ENCODE assay signal across 12 cellular contexts in genomic region chr19:53096982-53097381, GRCh38. TPM values are rescaled to one million over a fixed set of nuclear protein-coding genes. Genes with fewer than 3 reads are reported as not detected.
DNase-seq lines count a peak whose midpoint lies in the region; ATAC-seq, FAIRE-seq and TF ChIP-seq lines count a peak whose summit lies in the region.
"Not testable (repeated sequence)": the region's sequence is repeated elsewhere in the genome, so short reads cannot be mapped to it uniquely, and the experiment has no call there.
"Had no signal": no experiment of that assay in that cellular context is flagged by ENCODE, and none has a peak within 500 bp of the region (broad histone marks: within the 10 kb centered on the region; RNA-seq: fewer than 3 reads in every experiment).

No MANE protein-coding gene starts in this region.

- TF ChIP-seq POLR2A in K562 (conservative IDR thresholded peaks at IDR 0.05), result not testable (repeated sequence)

- H3K27me3 Mint-ChIP-seq in activated CD8-positive, alpha-beta T cell treated with anti-CD3 and anti-CD28 coated beads for 36 hours; endodermal cell (ENCODE audit: insufficient read depth); nephron progenitor cell (ENCODE audit: low read depth, poor library complexity); stimulated activated naive B cell treated with anti-CD40 and anti-IgM and Interleukin-4, amounts not matched to agents 10 μg/mL and 1 μg/mL and 100 μg/mL, for 72 hours: not testable (repeated sequence)

- not testable (repeated sequence) for H4K20me1 ChIP-seq in K562 (replicated peaks; ENCODE audit: control insufficient read depth, insufficient read depth, low read length)

- not testable (repeated sequence) for BruUV-seq in K562 (replicated peaks; lab: Mats Ljungman, UMichigan)

- H3K4me1 ChIP-seq in K562 (replicated peaks in 1 of 2; ENCODE audit: control insufficient read depth in 2 of 2, insufficient read depth in 2 of 2, low read length in 2 of 2); endodermal cell (ENCODE audit: control insufficient read depth, insufficient read depth, low read length): not testable (repeated sequence)
- peaks cover 11% of the 10 kb centered on the region for H3K4me1 ChIP-seq in cardiac muscle cell (ENCODE audit: low read depth)

- peak; percentile 72 for FAIRE-seq in K562 (lab: Jason Lieb, UNC)

- ATAC-seq in activated CD8-positive, alpha-beta T cell treated with anti-CD3 and anti-CD28 coated beads for 36 hours; K562; stimulated activated naive B cell treated with anti-CD40 and anti-IgM and Interleukin-4, amounts not matched to agents 10 μg/mL and 1 μg/mL and 100 μg/mL, for 72 hours (replicated peaks): not testable (repeated sequence)
- ATAC-seq in left ventricle myocardium superior, result peak; percentile 79

- peaks cover 64% of the 10 kb centered on the region for H3K79me2 ChIP-seq in K562 (ENCODE audit: control insufficient read depth, insufficient read depth, low read length)

- H3K9me3 ChIP-seq in K562 (replicated peaks; ENCODE audit: control insufficient read depth, insufficient read depth, low read depth, low read length); endodermal cell (ENCODE audit: control insufficient read depth, low read length); cardiac muscle cell (ENCODE audit: low read depth): not testable (repeated sequence)

- not testable (repeated sequence) for H3K4me3 Mint-ChIP-seq in activated CD8-positive, alpha-beta T cell treated with anti-CD3 and anti-CD28 coated beads for 36 hours; nephron progenitor cell; stimulated activated naive B cell treated with anti-CD40 and anti-IgM and Interleukin-4, amounts not matched to agents 10 μg/mL and 1 μg/mL and 100 μg/mL, for 72 hours
- H3K4me3 Mint-ChIP-seq in endodermal cell, result peak overlapping the region; percentile 29

- in situ Hi-C loops in K562 (cut with MboI), result not testable (repeated sequence)

- WGBS in K562 (ENCODE audit: insufficient coverage, low coverage, missing lambda C conversion rate), result no CpG with 5 or more reads among the region's 7 CpGs
- WGBS in endodermal cell (ENCODE audit: insufficient coverage in 1 of 2, insufficient read length in 1 of 2), 2 experiments, result 100% methylated on average over 1 of the region's 7 CpGs; no CpG with 5 or more reads in 1 of the 2 experiments

- H3K4me2 ChIP-seq in K562 (ENCODE audit: insufficient read depth, low read length), result not testable (repeated sequence)

- H3K4me1 Mint-ChIP-seq in activated CD8-positive, alpha-beta T cell treated with anti-CD3 and anti-CD28 coated beads for 36 hours (ENCODE audit: low read depth), result peaks cover 35% of the 10 kb centered on the region
- H3K4me1 Mint-ChIP-seq in endodermal cell, result peaks cover 19% of the 10 kb centered on the region
- H3K4me1 Mint-ChIP-seq in nephron progenitor cell, result peaks cover 41% of the 10 kb centered on the region
- peaks cover 27 to 28% of the 10 kb centered on the region in 2 donors for H3K4me1 Mint-ChIP-seq in stimulated activated naive B cell treated with anti-CD40 and anti-IgM and Interleukin-4, amounts not matched to agents 10 μg/mL and 1 μg/mL and 100 μg/mL, for 72 hours

- not testable (repeated sequence) for TF ChIP-seq CTCF in activated CD8-positive, alpha-beta T cell treated with anti-CD3 and anti-CD28 coated beads for 36 hours (IDR thresholded peaks at IDR 0.05); K562 (IDR thresholded peaks at IDR 0.05 in 2 of 3, conservative IDR thresholded peaks at IDR 0.05 in 1 of 3; ENCODE audit: insufficient read depth in 2 of 3, low read depth in 1 of 3, low read length in 3 of 3); endodermal cell (conservative IDR thresholded peaks at IDR 0.05); cardiac muscle cell (IDR thresholded peaks at IDR 0.05; ENCODE audit: low read depth, low read length); nephron progenitor cell (IDR thresholded peaks at IDR 0.05)

- not testable (repeated sequence) for H3K9ac ChIP-seq in K562 (ENCODE audit: insufficient read depth in 1 of 2, low read depth in 2 of 2, low read length in 2 of 2); endodermal cell (ENCODE audit: extremely low read depth, low read length, poor library complexity, severe bottlenecking)

- not testable (repeated sequence) for H3K27me3 ChIP-seq in K562 (ENCODE audit: control insufficient read depth in 2 of 2, insufficient read depth in 2 of 2, low read length in 2 of 2); endodermal cell (ENCODE audit: control insufficient read depth, insufficient read depth, low read length, poor library complexity, severe bottlenecking); cardiac muscle cell

- peaks cover 61% of the 10 kb centered on the region for H3K36me3 Mint-ChIP-seq in activated CD8-positive, alpha-beta T cell treated with anti-CD3 and anti-CD28 coated beads for 36 hours (ENCODE audit: low read depth)
- H3K36me3 Mint-ChIP-seq in endodermal cell (ENCODE audit: low read depth) (peaks cover 47% of the 10 kb centered on the region), nephron progenitor cell (ENCODE audit: low read depth) (peaks cover 68% of the 10 kb centered on the region)
- peaks cover 44 to 62% of the 10 kb centered on the region in 2 donors for H3K36me3 Mint-ChIP-seq in stimulated activated naive B cell treated with anti-CD40 and anti-IgM and Interleukin-4, amounts not matched to agents 10 μg/mL and 1 μg/mL and 100 μg/mL, for 72 hours

- POLR2A ChIA-PET in activated CD8-positive, alpha-beta T cell treated with anti-CD3 and anti-CD28 coated beads for 36 hours (lab: Charles Lee); K562 (lab: Yijun Ruan, JAX): not testable (repeated sequence)

- intact Hi-C loops in activated CD8-positive, alpha-beta T cell treated with anti-CD3 and anti-CD28 coated beads for 36 hours (cut with micrococcal nuclease); K562 (cut with micrococcal nuclease); left ventricle myocardium superior (cut with micrococcal nuclease): not testable (repeated sequence)

- H3K27ac Mint-ChIP-seq in activated CD8-positive, alpha-beta T cell treated with anti-CD3 and anti-CD28 coated beads for 36 hours, result peak overlapping the region; percentile 35
- H3K27ac Mint-ChIP-seq in endodermal cell (peak overlapping the region; percentile 89), nephron progenitor cell (peak overlapping the region; percentile 73)
- H3K27ac Mint-ChIP-seq in stimulated activated naive B cell treated with anti-CD40 and anti-IgM and Interleukin-4, amounts not matched to agents 10 μg/mL and 1 μg/mL and 100 μg/mL, for 72 hours, result peak overlapping the region; percentile 4

- H3K36me3 ChIP-seq in K562 (ENCODE audit: control insufficient read depth, insufficient read depth, low read length) (peaks cover 32% of the 10 kb centered on the region), endodermal cell (ENCODE audit: control insufficient read depth, insufficient read depth, low read length) (peaks cover 35% of the 10 kb centered on the region)
- not testable (repeated sequence) for H3K36me3 ChIP-seq in cardiac muscle cell

- H2AFZ ChIP-seq in K562 (ENCODE audit: low read depth, low read length), result not testable (repeated sequence)

- DNase-seq in activated CD8-positive, alpha-beta T cell treated with anti-CD3 and anti-CD28 coated beads for 36 hours; K562 (ENCODE audit: extremely low read depth in 1 of 4, low spot score in 3 of 4); endodermal cell; cardiac muscle cell (ENCODE audit: low read depth in 1 of 2, low spot score in 1 of 2); left ventricle myocardium superior; nephron progenitor cell; stimulated activated naive B cell treated with anti-CD40 and anti-IgM and Interleukin-4, amounts not matched to agents 10 μg/mL and 1 μg/mL and 100 μg/mL, for 72 hours: not testable (repeated sequence)

- H3K9me1 ChIP-seq in K562 (ENCODE audit: control insufficient read depth, insufficient read depth, low read length), result not testable (repeated sequence)

- CTCF ChIA-PET in activated CD8-positive, alpha-beta T cell treated with anti-CD3 and anti-CD28 coated beads for 36 hours (lab: Charles Lee); K562 (lab: Yijun Ruan, JAX; ENCODE audit: low intra/inter-chr PET ratio): not testable (repeated sequence)

- not testable (repeated sequence) for H3K4me3 ChIP-seq in K562; endodermal cell (ENCODE audit: low read length); cardiac muscle cell

- H3K9me3 Mint-ChIP-seq in activated CD8-positive, alpha-beta T cell treated with anti-CD3 and anti-CD28 coated beads for 36 hours; endodermal cell; nephron progenitor cell; stimulated activated naive B cell treated with anti-CD40 and anti-IgM and Interleukin-4, amounts not matched to agents 10 μg/mL and 1 μg/mL and 100 μg/mL, for 72 hours: not testable (repeated sequence)

- not testable (repeated sequence) for H3K27ac ChIP-seq in K562 (ENCODE audit: extremely low read depth, low read depth, low read length); endodermal cell (ENCODE audit: low read depth, low read length)
- H3K27ac ChIP-seq in cardiac muscle cell, result peak overlapping the region; percentile 65

- not testable (repeated sequence) for TF ChIP-seq RAD21 in K562 (CRISPR knock-in tag; conservative IDR thresholded peaks at IDR 0.05 in 1 of 2, IDR thresholded peaks at IDR 0.05 in 1 of 2)

- not testable (repeated sequence) for TF ChIP-seq EP300 in K562 (IDR thresholded peaks at IDR 0.05; ENCODE audit: low read length)

RNA-seq across cellular contexts. Expression of gene ZNF160, which starts 6.2 kb away (rescaled TPM):
- total RNA-seq in activated CD8-positive, alpha-beta T cell treated with anti-CD3 and anti-CD28 coated beads for 36 hours, result 10 to 100 TPM; 48.0 to 50.0 TPM
- total RNA-seq in K562 (2011; cell fraction: chromatin; rRNA removed; ENCODE audit: low replicate concordance), result 129 and 221 TPM in 2 replicates
- 76.2 and 97.5 TPM in 2 replicates for total RNA-seq in K562 (2011; cell fraction: nucleolus; rRNA removed)
- 145 and 157 TPM in 2 replicates for total RNA-seq in K562 (2011; cell fraction: nucleoplasm; rRNA removed)
- total RNA-seq in K562 (2014; rRNA removed) (8.7 and 12.0 TPM in 2 replicates), K562 (2014; rRNA removed; fragmentation: Illumina TruSeq; extraction: Trizol) (17.6 and 19.1 TPM in 2 replicates), K562 (2015; rRNA removed; fragmentation: Illumina TruSeq; extraction: Trizol) (12.4 and 13.0 TPM in 2 replicates), K562 (2021) (11.6 and 11.8 TPM in 2 replicates), endodermal cell (10 to 100 TPM; 51.7 to 78.3 TPM), cardiac muscle cell (56.3 and 110 TPM in 2 replicates), left ventricle myocardium superior (19.2 TPM)
- polyA plus RNA-seq in K562 (2011; rRNA removed) (21.3 and 22.1 TPM in 2 replicates), K562 (2014; fragmentation: Illumina TruSeq; extraction: Trizol) (13.4 and 14.9 TPM in 2 replicates), K562 (2014; fragmentation: Nextera tagmentation; extraction: Ambion mirVana) (1 to 10 TPM; 3.6 to 7.5 TPM), K562 (2014; rRNA removed) (7.3 and 10.3 TPM in 2 replicates), cardiac muscle cell (53.8 and 83.5 TPM in 2 replicates)
- polyA plus RNA-seq in K562 (2011; cell fraction: cytosol; rRNA removed), result 6.9 and 12.9 TPM in 2 replicates
- polyA plus RNA-seq in K562 (2011; cell fraction: nucleus; rRNA removed), result 34.0 and 38.4 TPM in 2 replicates
- 9.6 and 10.9 TPM in 2 replicates for polyA plus RNA-seq in K562 (2012)
- 46.8 and 49.8 TPM in 2 replicates for polyA minus RNA-seq in K562 (2011; rRNA and poly(A)+ RNA removed)
- 16.9 and 19.5 TPM in 2 replicates for polyA minus RNA-seq in K562 (2011; cell fraction: cytosol; rRNA and poly(A)+ RNA removed)
- polyA minus RNA-seq in K562 (2011; cell fraction: nucleus; rRNA and poly(A)+ RNA removed), result 31.4 and 44.3 TPM in 2 replicates
- polyA plus RNA-seq in endodermal cell (2013, experiment 1 of 2), result 33.4 TPM
- polyA plus RNA-seq in endodermal cell (2013, experiment 2 of 2), result 33.4 TPM

RNA-seq across cellular contexts. Expression of gene ZNF415, which starts 35.7 kb away (rescaled TPM):
- total RNA-seq in activated CD8-positive, alpha-beta T cell treated with anti-CD3 and anti-CD28 coated beads for 36 hours, result 1 to 10 TPM; 3.1 to 3.7 TPM
- total RNA-seq in K562 (2011; cell fraction: chromatin; rRNA removed; ENCODE audit: low replicate concordance), result 0.69 and 0.90 TPM in 2 replicates
- 0.13 and 0.33 TPM in 2 replicates for total RNA-seq in K562 (2011; cell fraction: nucleolus; rRNA removed)
- total RNA-seq in K562 (2011; cell fraction: nucleoplasm; rRNA removed), result 0.59 TPM in 1 of 2 replicates, not detected in the other
- 0.16 TPM in 1 of 2 replicates, not detected in the other for total RNA-seq in K562 (2014; rRNA removed)
- 0.10 and 0.18 TPM in 2 replicates for total RNA-seq in K562 (2014; rRNA removed; fragmentation: Illumina TruSeq; extraction: Trizol)
- total RNA-seq in K562 (2015; rRNA removed; fragmentation: Illumina TruSeq; extraction: Trizol), result 0.14 and 0.30 TPM in 2 replicates
- 0.44 and 0.45 TPM in 2 replicates for total RNA-seq in K562 (2021)
- 0.14 and 0.34 TPM in 2 replicates for polyA plus RNA-seq in K562 (2011; rRNA removed)
- 0.35 TPM in 1 of 2 replicates, not detected in the other for polyA plus RNA-seq in K562 (2011; cell fraction: cytosol; rRNA removed)
- 0.13 and 0.20 TPM in 2 replicates for polyA plus RNA-seq in K562 (2011; cell fraction: nucleus; rRNA removed)
- 0.08 TPM in 2 replicates for polyA plus RNA-seq in K562 (2012)
- 0.11 and 0.12 TPM in 2 replicates for polyA plus RNA-seq in K562 (2014; fragmentation: Illumina TruSeq; extraction: Trizol)
- polyA plus RNA-seq in K562 (2014; fragmentation: Nextera tagmentation; extraction: Ambion mirVana), result under 1 TPM in 1 of 2 experiments, not detected in 1; 0.06 TPM
- 0.82 TPM in 1 of 2 replicates, not detected in the other for polyA plus RNA-seq in K562 (2014; rRNA removed)
- polyA minus RNA-seq in K562 (2011; rRNA and poly(A)+ RNA removed), result 0.28 and 0.45 TPM in 2 replicates
- polyA minus RNA-seq in K562 (2011; cell fraction: cytosol; rRNA and poly(A)+ RNA removed), result not detected in 2 replicates
- polyA minus RNA-seq in K562 (2011; cell fraction: nucleus; rRNA and poly(A)+ RNA removed), result 0.33 TPM in 1 of 2 replicates, not detected in the other
- total RNA-seq in endodermal cell, result 10 to 100 TPM; 12.6 to 19.4 TPM
- polyA plus RNA-seq in endodermal cell (2013, experiment 1 of 2), result 10.1 TPM
- polyA plus RNA-seq in endodermal cell (2013, experiment 2 of 2), result 12.3 TPM
- 11.9 and 17.0 TPM in 2 replicates for total RNA-seq in cardiac muscle cell
- 11.8 and 22.9 TPM in 2 replicates for polyA plus RNA-seq in cardiac muscle cell
- 23.9 TPM for total RNA-seq in left ventricle myocardium superior
- polyA plus RNA-seq: A549 had no signal

RNA-seq across cellular contexts. Expression of gene ERVV-2, which starts 52.4 kb away (rescaled TPM):
- not detected for total RNA-seq in activated CD8-positive, alpha-beta T cell treated with anti-CD3 and anti-CD28 coated beads for 36 hours
- total RNA-seq in K562 (2011; cell fraction: chromatin; rRNA removed; ENCODE audit: low replicate concordance), result 0.42 TPM in 1 of 2 replicates, not detected in the other
- 0.17 TPM in 1 of 2 replicates, not detected in the other for total RNA-seq in K562 (2011; cell fraction: nucleolus; rRNA removed)
- total RNA-seq in K562 (2011; cell fraction: nucleoplasm; rRNA removed), result 0.44 and 0.61 TPM in 2 replicates
- total RNA-seq in K562 (2014; rRNA removed) (not detected in 2 replicates), K562 (2014; rRNA removed; fragmentation: Illumina TruSeq; extraction: Trizol) (0.07 TPM in 1 of 2 replicates, not detected in the other), K562 (2015; rRNA removed; fragmentation: Illumina TruSeq; extraction: Trizol) (0.07 TPM in 1 of 2 replicates, not detected in the other), K562 (2021) (0.07 TPM in 1 of 2 replicates, not detected in the other), endodermal cell (not detected), cardiac muscle cell (0.06 and 0.14 TPM in 2 replicates), left ventricle myocardium superior (not detected)
- polyA plus RNA-seq in K562 (2011; rRNA removed) (0.07 and 0.08 TPM in 2 replicates), K562 (2014; fragmentation: Illumina TruSeq; extraction: Trizol) (0.07 TPM in 1 of 2 replicates, not detected in the other), K562 (2014; fragmentation: Nextera tagmentation; extraction: Ambion mirVana) (not detected), K562 (2014; rRNA removed) (not detected in 2 replicates), cardiac muscle cell (0.91 TPM in 1 of 2 replicates, not detected in the other)
- polyA plus RNA-seq in K562 (2011; cell fraction: cytosol; rRNA removed), result 0.06 and 0.12 TPM in 2 replicates
- 0.06 and 0.09 TPM in 2 replicates for polyA plus RNA-seq in K562 (2011; cell fraction: nucleus; rRNA removed)
- polyA plus RNA-seq in K562 (2012), result 0.05 and 0.10 TPM in 2 replicates
- not detected in 2 replicates for polyA minus RNA-seq in K562 (2011; rRNA and poly(A)+ RNA removed)
- not detected in 2 replicates for polyA minus RNA-seq in K562 (2011; cell fraction: cytosol; rRNA and poly(A)+ RNA removed)
- not detected in 2 replicates for polyA minus RNA-seq in K562 (2011; cell fraction: nucleus; rRNA and poly(A)+ RNA removed)
- not detected for polyA plus RNA-seq in endodermal cell (2013, experiment 1 of 2)
- not detected for polyA plus RNA-seq in endodermal cell (2013, experiment 2 of 2)
- total RNA-seq: CD4-positive, alpha-beta memory T cell; GM23248; H9 had no signal
- polyA plus RNA-seq: A549; AG04450; CD4-positive, alpha-beta memory T cell; GM23248 had no signal

Comparison
In these comparisons a context has a peak if more than half of its experiments do, and no peak if none do; other contexts are left out.
1. H3K27ac Mint-ChIP-seq: peak in every context shown above with its lines; median percentile 89 in endodermal cell; 73 in nephron progenitor cell; 35 in activated CD8-positive, alpha-beta T cell treated with anti-CD3 and anti-CD28 coated beads for 36 hours; 4 in stimulated activated naive B cell treated with anti-CD40 and anti-IgM and Interleukin-4, amounts not matched to agents 10 μg/mL and 1 μg/mL and 100 μg/mL, for 72 hours.